12 cellular contexts compared by ENCODE assay signal in the genomic region with DNA sequence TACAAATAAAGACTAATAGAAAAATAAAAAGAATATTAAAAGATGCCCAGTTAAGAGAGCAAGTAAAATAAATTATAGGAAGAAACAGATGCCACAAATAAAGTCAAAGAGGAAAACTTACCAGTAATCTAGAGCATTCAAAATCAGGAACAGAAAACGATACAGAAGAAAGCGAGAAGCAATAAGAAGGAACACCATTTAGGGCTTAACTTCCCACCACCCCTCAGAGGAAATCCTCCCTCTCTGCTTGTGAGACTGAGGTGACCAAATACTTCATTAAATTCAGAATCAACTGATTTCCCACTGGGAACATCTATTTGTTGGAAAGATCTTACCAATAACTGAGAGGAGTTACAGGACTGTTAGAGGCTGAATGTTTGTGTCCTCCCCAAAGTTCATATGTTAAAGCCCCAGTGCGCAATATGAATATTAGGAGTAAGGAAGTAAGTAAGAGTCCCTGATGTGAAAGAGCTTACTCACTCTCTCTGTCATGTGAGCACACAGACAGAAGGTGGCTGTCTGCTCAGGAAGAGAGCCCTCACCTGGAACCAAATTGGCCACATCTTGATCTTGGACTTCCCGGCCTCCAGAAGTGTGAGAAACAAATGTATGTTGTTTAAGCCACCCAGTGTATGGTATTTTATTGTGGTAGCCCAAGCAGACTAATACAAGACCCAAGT. TPM values are rescaled to one million over a fixed set of nuclear protein-coding genes. Genes with fewer than 3 reads are reported as not detected.
DNase-seq lines count a peak whose midpoint lies in the region; ATAC-seq and TF ChIP-seq lines count a peak whose summit lies in the region.
"Had no signal": no experiment of that assay in that cellular context is flagged by ENCODE, and none has a peak within 500 bp of the region (broad histone marks: within the 10 kb centered on the region; RNA-seq: fewer than 3 reads in every experiment).

No MANE protein-coding gene starts in this region.

- ATAC-seq in GM18511 (IDR thresholded peaks at IDR 0.05; ENCODE audit: unreplicated experiment) (peak; percentile 93), GM21447 (IDR thresholded peaks at IDR 0.05; ENCODE audit: unreplicated experiment) (peak; percentile 82), HG03378 (IDR thresholded peaks at IDR 0.05; ENCODE audit: unreplicated experiment) (peak; percentile 81)
- ATAC-seq: natural killer cell treated with Interleukin-12 subunit alpha and Interleukin-12 subunit beta and Interleukin-15 and Interleukin-18, amount 100 ng/mL, for 72 hours had no signal

- no peak overlapping the region for H3K4me3 ChIP-seq in tibial nerve
- H3K4me3 ChIP-seq: adrenal gland, SJCRH30 had no signal

- no peak for TF ChIP-seq POLR2A in tibial nerve (IDR thresholded peaks at IDR 0.05)

- H3K4me1 ChIP-seq in tibial nerve: no peaks in the 10 kb centered on the region
- H3K4me1 ChIP-seq: adrenal gland, SJCRH30 had no signal

- no peak for TF ChIP-seq EP300 in tibial nerve (IDR thresholded peaks at IDR 0.05)

- H3K27ac ChIP-seq in epithelial cell of prostate (peak overlapping the region; percentile 31), tibial nerve (no peak overlapping the region)
- H3K27ac ChIP-seq: adrenal gland, SJCRH30 had no signal

- no peaks in the 10 kb centered on the region for H3K9me3 ChIP-seq in tibial nerve
- H3K9me3 ChIP-seq: adrenal gland, SJCRH30 had no signal

- DNase-seq in epithelial cell of prostate (ENCODE audit: low read depth, low spot score) (no peak), GDM1 (lab: John Stamatoyannopoulos, UW) (no peak), tibial nerve (ENCODE audit: low spot score in 2 of 2) (no peak), C1 segment of cervical spinal cord (lab: John Stamatoyannopoulos, UW) (no peak), NCI-H82 treated with DMSO at 0.1 percent for 48 hours (lab: John Stamatoyannopoulos, UW; ENCODE audit: unreplicated experiment) (no peak)
- DNase-seq: adrenal gland, KG1, SJCRH30 had no signal

- 82 to 85% methylated on average over 4 of the region's 4 CpGs for WGBS in tibial nerve, 2 donors

- TF ChIP-seq CTCF in tibial nerve (IDR thresholded peaks at IDR 0.05): no peak

- no peaks in the 10 kb centered on the region for H3K27me3 ChIP-seq in tibial nerve
- H3K27me3 ChIP-seq: adrenal gland, SJCRH30 had no signal

- H3K36me3 ChIP-seq in tibial nerve: peaks cover 0 to 51% (median 0%) of the 10 kb centered on the region in 3 donors

RNA-seq across cellular contexts. Expression of gene KATNA1, which starts 19.5 kb away (rescaled TPM):
- 10 to 100 TPM; 13.5 to 22.5 (median 17.5) TPM for total RNA-seq in tibial nerve
